ENCODE assay signal across 15 cellular contexts in the genomic region with DNA sequence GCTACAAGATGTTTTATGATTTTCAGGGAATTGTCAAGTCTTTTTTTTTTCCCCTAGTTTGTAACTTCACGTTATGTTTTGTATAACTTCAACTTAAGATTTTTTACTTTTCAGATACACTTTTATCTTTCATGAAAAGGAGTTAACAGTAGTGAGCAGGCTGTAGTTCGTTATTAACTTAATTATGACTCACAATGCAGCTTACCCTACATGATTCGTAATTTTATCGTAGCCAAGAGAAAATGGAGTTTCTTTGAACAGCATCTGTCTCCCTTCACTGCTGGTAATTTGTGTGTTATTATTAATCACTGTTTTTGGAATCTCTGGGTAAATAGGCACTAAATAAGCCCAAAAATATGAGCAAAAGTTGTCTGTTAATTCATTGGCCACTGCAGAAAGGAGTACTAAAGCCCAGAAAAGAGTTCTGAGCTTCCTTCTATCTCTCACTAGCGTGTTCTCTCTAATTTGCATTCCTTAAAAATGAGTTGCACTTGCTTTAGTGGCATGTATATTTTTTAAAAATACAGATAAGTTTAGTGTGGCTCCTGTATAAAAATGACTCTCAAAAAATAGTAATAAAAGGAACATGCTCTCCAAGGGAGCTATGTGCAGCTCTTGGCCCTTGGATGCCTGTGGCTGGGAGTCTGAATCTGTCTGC.
"Had no signal": no experiment of that assay in that cellular context is flagged by ENCODE, and none has a peak within 500 bp of the region (broad histone marks: within the 10 kb centered on the region; RNA-seq: fewer than 3 reads in every experiment).

No MANE protein-coding gene starts in this region.

- H3K4me1 ChIP-seq: body of pancreas, lower lobe of right lung had no signal

- ATAC-seq: body of pancreas, left cardiac atrium, lower lobe of right lung, sciatic nerve had no signal

- H3K27ac ChIP-seq: body of pancreas, coronary artery, lower lobe of right lung, neutrophil had no signal

- H3K27me3 ChIP-seq: body of pancreas, neutrophil had no signal

- H3K9me3 ChIP-seq: body of pancreas, neutrophil had no signal

- H3K4me3 ChIP-seq: body of pancreas, coronary artery, lower lobe of right lung had no signal

- H3K36me3 ChIP-seq: lower lobe of right lung, neutrophil had no signal

- DNase-seq: activated naive CD4-positive, alpha-beta T cell treated with anti-CD3 and anti-CD28 coated beads, Interleukin-2, amount 50 U/mL, for 16 hours; activated T-cell treated with anti-CD3 and anti-CD28 coated beads, Interleukin-2, amount 50 U/mL, for 1 hour; body of pancreas; central memory CD4-positive, alpha-beta T cell; effector CD8-positive, alpha-beta T cell; hypothalamus; left cardiac atrium; lower lobe of right lung; naive B cell; posterior cingulate gyrus; stimulated activated naive CD4-positive, alpha-beta T cell; trophoblast cell had no signal
